ENCODE assay signal across 22 cellular contexts in the genomic region with DNA sequence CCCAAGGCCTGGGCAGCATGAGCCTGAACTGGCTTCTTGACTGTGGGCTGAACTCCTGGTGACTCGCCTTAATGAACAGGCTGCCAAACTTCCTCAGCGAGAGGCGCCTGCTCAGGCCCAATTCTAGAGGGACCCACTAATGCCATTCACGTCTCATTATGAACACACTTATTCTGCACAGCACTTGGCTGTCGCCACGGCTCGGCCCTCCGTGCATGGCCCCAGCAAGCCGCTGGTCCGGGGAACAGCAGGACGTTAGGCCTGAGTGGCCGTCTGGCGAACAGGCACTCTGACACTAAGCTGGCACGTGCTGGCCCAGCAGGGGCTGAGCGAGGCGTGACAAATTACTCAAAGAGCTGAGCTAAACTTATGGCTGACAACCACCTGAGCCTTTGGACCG. TPM values are rescaled to one million over a fixed set of nuclear protein-coding genes. Genes with fewer than 3 reads are reported as not detected.
DNase-seq lines count a peak whose midpoint lies in the region; ATAC-seq lines count a peak whose summit lies in the region.
"Had no signal": no experiment of that assay in that cellular context is flagged by ENCODE, and none has a peak within 500 bp of the region (broad histone marks: within the 10 kb centered on the region; RNA-seq: fewer than 3 reads in every experiment).

No MANE protein-coding gene starts in this region.

- H3K4me1 Mint-ChIP-seq in activated T-cell treated with anti-CD3 and anti-CD28 coated beads, Interleukin-2, amount 50 U/mL, for 24 hours (ENCODE audit: low read depth) = peaks cover 75% of the 10 kb centered on the region
- H3K4me1 Mint-ChIP-seq in naive thymus-derived CD8-positive, alpha-beta T cell = peaks cover 0 to 10% (median 7%) of the 10 kb centered on the region in 4 donors

- no peaks in the 10 kb centered on the region for H3K27me3 Mint-ChIP-seq in activated T-cell treated with anti-CD3 and anti-CD28 coated beads, Interleukin-2, amount 50 U/mL, for 24 hours
- no peaks in the 10 kb centered on the region for H3K27me3 Mint-ChIP-seq in naive thymus-derived CD8-positive, alpha-beta T cell
- H3K27me3 Mint-ChIP-seq: memory B cell; naive thymus-derived CD4-positive, alpha-beta T cell had no signal

- no peak for ATAC-seq in naive thymus-derived CD8-positive, alpha-beta T cell
- ATAC-seq: A549; naive thymus-derived CD4-positive, alpha-beta T cell; stimulated activated effector memory CD8-positive, alpha-beta T cell treated with anti-CD3 and anti-CD28 coated beads, Interleukin-12 subunit alpha, Interleukin-12 subunit beta, amount 100 ng/mL, for 72 hours had no signal

- POLR2A ChIA-PET in naive thymus-derived CD8-positive, alpha-beta T cell (lab: Charles Lee) = no interaction called here

- DNase-seq in activated T-cell treated with anti-CD3 and anti-CD28 coated beads, Interleukin-2, amount 50 U/mL, for 24 hours = no peak
- DNase-seq in activated T-cell treated with anti-CD3 and anti-CD28 coated beads, Interleukin-2, amount 50 U/mL, for 48 hours = no peak
- DNase-seq in NCI-H345 treated with DMSO at 0.1 percent for 48 hours (lab: John Stamatoyannopoulos, UW; ENCODE audit: unreplicated experiment) (peak; percentile 11), ecto neural progenitor cell (ENCODE audit: low spot score) (peak; percentile 78), occipital lobe (lab: John Stamatoyannopoulos, UW) (peak; percentile 3), NCI-H128 (lab: John Stamatoyannopoulos, UW; ENCODE audit: unreplicated experiment) (no peak), AG08395 (ENCODE audit: low spot score) (no peak)
- no peak for DNase-seq in naive thymus-derived CD8-positive, alpha-beta T cell
- DNase-seq: activated CD8-positive, alpha-beta memory T cell treated with anti-CD3 and anti-CD28 coated beads, Interleukin-2, amount 50 U/mL, for 4 hours; Calu3; foreskin melanocyte; naive thymus-derived CD4-positive, alpha-beta T cell; NCI-H187 treated with DMSO at 0.1 percent for 48 hours; NCI-H226; thyroid gland had no signal

- peaks cover 35% of the 10 kb centered on the region for H3K36me3 Mint-ChIP-seq in activated T-cell treated with anti-CD3 and anti-CD28 coated beads, Interleukin-2, amount 50 U/mL, for 24 hours (ENCODE audit: low read depth)
- peaks cover 4 to 39% (median 13%) of the 10 kb centered on the region in 3 donors for H3K36me3 Mint-ChIP-seq in naive thymus-derived CD8-positive, alpha-beta T cell

- H3K9me3 Mint-ChIP-seq in activated T-cell treated with anti-CD3 and anti-CD28 coated beads, Interleukin-2, amount 50 U/mL, for 24 hours = no peaks in the 10 kb centered on the region
- H3K9me3 Mint-ChIP-seq in naive thymus-derived CD8-positive, alpha-beta T cell = no peaks in the 10 kb centered on the region
- H3K9me3 Mint-ChIP-seq: memory B cell; naive thymus-derived CD4-positive, alpha-beta T cell; stimulated activated effector memory CD8-positive, alpha-beta T cell treated with anti-CD3 and anti-CD28 coated beads, Interleukin-12 subunit alpha, Interleukin-12 subunit beta, amount 100 ng/mL, for 72 hours had no signal

- no peak overlapping the region for H3K4me3 Mint-ChIP-seq in activated T-cell treated with anti-CD3 and anti-CD28 coated beads, Interleukin-2, amount 50 U/mL, for 24 hours
- no peak overlapping the region for H3K4me3 Mint-ChIP-seq in naive thymus-derived CD8-positive, alpha-beta T cell
- H3K4me3 Mint-ChIP-seq: memory B cell; naive thymus-derived CD4-positive, alpha-beta T cell; stimulated activated effector memory CD8-positive, alpha-beta T cell treated with anti-CD3 and anti-CD28 coated beads, Interleukin-12 subunit alpha, Interleukin-12 subunit beta, amount 100 ng/mL, for 72 hours had no signal

- peak overlapping the region; percentile 87 for H3K27ac Mint-ChIP-seq in activated T-cell treated with anti-CD3 and anti-CD28 coated beads, Interleukin-2, amount 50 U/mL, for 24 hours
- H3K27ac Mint-ChIP-seq in naive thymus-derived CD8-positive, alpha-beta T cell = no peak overlapping the region

RNA-seq across cellular contexts. Expression of gene INSM1, which starts 45.9 kb away (rescaled TPM):
- 15.9 TPM for total RNA-seq in occipital lobe
- not detected for total RNA-seq in naive thymus-derived CD8-positive, alpha-beta T cell
- polyA plus RNA-seq in naive thymus-derived CD8-positive, alpha-beta T cell = not detected
- total RNA-seq: Calu3, dermis microvascular lymphatic vessel endothelial cell, epithelial cell of proximal tubule, G401, kidney epithelial cell had no signal
- polyA plus RNA-seq: A549; naive thymus-derived CD4-positive, alpha-beta T cell had no signal

Comparison
In these comparisons a context has a peak if more than half of its experiments do, and no peak if none do; other contexts are left out.
1. DNase-seq: peak in NCI-H345 treated with DMSO at 0.1 percent for 48 hours (single experiment), ecto neural progenitor cell (single experiment) and occipital lobe (single experiment); none in activated T-cell treated with anti-CD3 and anti-CD28 coated beads, Interleukin-2, amount 50 U/mL, for 24 hours (single experiment), activated T-cell treated with anti-CD3 and anti-CD28 coated beads, Interleukin-2, amount 50 U/mL, for 48 hours (0 of 2), NCI-H128 (single experiment), naive thymus-derived CD8-positive, alpha-beta T cell (0 of 10) and AG08395 (single experiment).
2. RNA of gene INSM1, which starts 45.9 kb away (total RNA-seq): 15.9 TPM in occipital lobe (single experiment); not detected in naive thymus-derived CD8-positive, alpha-beta T cell; every median in the first group is over 10 times any median in the second.